ENCODE assay signal across 1 cellular context in the genomic region with DNA sequence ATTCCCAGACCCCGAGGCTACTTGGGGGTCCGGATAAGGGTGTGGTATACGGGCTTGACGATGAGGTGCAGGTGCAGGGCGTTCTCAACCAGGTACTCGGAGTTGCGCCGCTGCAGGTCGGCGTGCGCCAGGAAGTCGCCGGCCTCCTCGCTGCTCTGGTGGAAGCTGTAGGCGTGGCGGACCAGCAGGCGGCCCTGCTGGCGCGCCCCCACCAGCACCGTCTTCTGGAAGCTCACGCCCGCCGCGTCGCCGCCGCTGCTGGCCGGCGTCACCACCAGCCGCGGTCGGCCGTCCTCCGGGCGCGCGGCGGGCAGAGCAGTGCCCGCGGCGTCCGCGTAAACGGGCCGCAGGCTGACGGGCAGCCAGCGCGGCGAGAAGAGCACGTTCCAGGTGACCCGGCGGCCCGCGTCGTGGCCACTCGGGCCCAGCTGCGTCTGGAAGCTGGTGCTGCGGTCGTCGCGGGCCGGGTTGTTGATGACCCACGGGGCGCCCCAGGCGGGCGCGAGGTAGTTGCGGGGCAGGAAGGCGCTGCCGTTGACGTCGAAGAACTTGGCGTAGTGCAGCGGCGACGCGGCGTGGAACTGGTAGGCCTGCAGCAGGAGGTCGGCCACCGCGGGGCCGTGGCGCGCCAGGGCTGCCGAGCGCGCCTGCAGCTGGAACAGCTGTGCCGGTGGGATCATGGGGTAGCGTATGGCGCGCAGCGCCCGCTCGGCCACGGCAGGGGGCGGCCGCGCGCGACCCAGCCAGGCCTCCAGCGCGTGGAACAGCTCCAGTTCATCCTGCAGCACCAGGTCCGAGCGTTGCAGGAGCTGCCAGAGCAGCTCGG.
A peak's percentile ranks its signal among the peaks of the same experiment; 100 is the strongest.
TF ChIP-seq lines count a peak whose summit lies in the region.

No MANE protein-coding gene starts in this region.

TF ChIP-seq in K562, 482 proteins besides CTCF, POLR2A, EP300 and RAD21:
- TF ChIP-seq ZBTB33 (CRISPR knock-in tag; IDR thresholded peaks at IDR 0.05), result peak; percentile 78; the same call in 1 of the 2 replicates
- no peak for TF ChIP-seq TARDBP (IDR thresholded peaks at IDR 0.05)
- no peak for TF ChIP-seq ZNF589 (CRISPR knock-in tag; IDR thresholded peaks at IDR 0.05; ENCODE audit: low read depth)
- no peak for TF ChIP-seq MYC (IDR thresholded peaks at IDR 0.05; ENCODE audit: low read depth, low read length)
- TF ChIP-seq MYC (CRISPR knock-in tag; IDR thresholded peaks at IDR 0.05; ENCODE audit: borderline replicate concordance, low read depth), result no peak
- no peak for TF ChIP-seq KDM4B (IDR thresholded peaks at IDR 0.05; ENCODE audit: borderline replicate concordance in 2 of 2, low read depth in 1 of 2)
